Comparison of ENCODE assay signal across 8 cellular contexts in the genomic region with DNA sequence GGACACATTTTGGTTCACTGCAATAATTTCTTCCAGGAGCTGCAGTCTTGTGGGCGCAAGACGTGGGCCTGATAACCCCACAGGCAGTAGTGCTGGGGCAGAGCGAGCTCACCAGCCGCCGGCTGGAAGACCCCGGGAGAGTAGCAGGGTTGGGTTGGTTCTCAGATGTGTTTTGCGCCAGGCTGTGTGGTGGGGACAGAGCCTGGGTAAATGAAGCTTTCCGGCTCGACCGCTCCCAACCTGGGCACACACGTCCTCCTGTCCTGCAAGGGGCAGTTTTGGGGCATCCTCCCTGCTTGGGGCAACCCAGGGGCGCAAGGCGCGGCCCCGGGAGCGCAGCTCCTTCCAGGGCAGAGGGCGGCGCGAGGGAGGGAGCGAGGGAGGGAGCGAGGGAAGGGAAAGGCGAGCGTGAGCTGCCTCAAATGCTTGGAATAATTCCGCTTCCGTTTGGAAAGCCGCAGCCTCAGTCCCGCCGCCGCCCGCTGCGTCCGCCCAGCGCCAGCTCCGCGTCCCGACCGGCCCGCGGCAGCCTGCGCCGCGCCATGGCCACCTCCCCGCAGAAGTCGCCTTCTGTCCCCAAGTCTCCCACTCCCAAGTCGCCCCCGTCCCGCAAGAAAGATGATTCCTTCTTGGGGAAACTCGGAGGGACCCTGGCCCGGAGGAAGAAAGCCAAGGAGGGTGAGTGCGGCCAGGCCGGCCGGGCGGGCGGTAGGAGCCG. TPM values are rescaled to one million over a fixed set of nuclear protein-coding genes. Genes with fewer than 3 reads are reported as not detected.
DNase-seq lines count a peak whose midpoint lies in the region; ATAC-seq and TF ChIP-seq lines count a peak whose summit lies in the region.

A gene with protein sequence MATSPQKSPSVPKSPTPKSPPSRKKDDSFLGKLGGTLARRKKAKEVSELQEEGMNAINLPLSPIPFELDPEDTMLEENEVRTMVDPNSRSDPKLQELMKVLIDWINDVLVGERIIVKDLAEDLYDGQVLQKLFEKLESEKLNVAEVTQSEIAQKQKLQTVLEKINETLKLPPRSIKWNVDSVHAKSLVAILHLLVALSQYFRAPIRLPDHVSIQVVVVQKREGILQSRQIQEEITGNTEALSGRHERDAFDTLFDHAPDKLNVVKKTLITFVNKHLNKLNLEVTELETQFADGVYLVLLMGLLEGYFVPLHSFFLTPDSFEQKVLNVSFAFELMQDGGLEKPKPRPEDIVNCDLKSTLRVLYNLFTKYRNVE (plus strand): TSS at position 466 of the 718 bp plus-strand sequence. CDS start 77 bp downstream, at position 543.

- POLR2A ChIA-PET in activated naive CD8-positive, alpha-beta T cell treated with anti-CD3 and anti-CD28 coated beads, Interleukin-2, amount 10 ng/mL, durations not matched to agents 7 days and 5 days (lab: Charles Lee), result no interaction called here

- H2AFZ ChIP-seq in ACC112 (ENCODE audit: low read length, unreplicated experiment), result peak within 1 kb of the TSS; percentile 98
- H2AFZ ChIP-seq in osteoblast (ENCODE audit: low read length), result peak within 1 kb of the TSS; percentile 88

- H3K4me3 ChIP-seq in ACC112 (ENCODE audit: low read depth, low read length), result peak within 1 kb of the TSS; percentile 91
- H3K4me3 ChIP-seq in osteoblast (ENCODE audit: insufficient read depth, low read length), result peak within 1 kb of the TSS; percentile 89

- H3K36me3 Mint-ChIP-seq in activated naive CD8-positive, alpha-beta T cell treated with anti-CD3 and anti-CD28 coated beads, Interleukin-2, amount 10 ng/mL, durations not matched to agents 7 days and 5 days, result no peaks in the 10 kb centered on the region

- H3K27me3 ChIP-seq in ACC112 (ENCODE audit: insufficient read depth, low read length) (no peaks in the 10 kb centered on the region), osteoblast (ENCODE audit: insufficient read depth, low read length) (no peaks in the 10 kb centered on the region)

- peaks cover 3% of the 10 kb centered on the region; the same call in 1 of the 2 replicates for H3K36me3 ChIP-seq in ACC112 (ENCODE audit: insufficient read depth, low read length)
- H3K36me3 ChIP-seq in osteoblast (ENCODE audit: insufficient read depth, low read length), result peaks cover 9% of the 10 kb centered on the region

- no peaks in the 10 kb centered on the region for H3K4me1 Mint-ChIP-seq in activated naive CD8-positive, alpha-beta T cell treated with anti-CD3 and anti-CD28 coated beads, Interleukin-2, amount 10 ng/mL, durations not matched to agents 7 days and 5 days

- H4K20me1 ChIP-seq in osteoblast (ENCODE audit: insufficient read depth, low read length), result peaks cover 25% of the 10 kb centered on the region

- H3K4me3 Mint-ChIP-seq in activated naive CD8-positive, alpha-beta T cell treated with anti-CD3 and anti-CD28 coated beads, Interleukin-2, amount 10 ng/mL, durations not matched to agents 7 days and 5 days, result peak within 1 kb of the TSS; percentile 67

- H3K27me3 Mint-ChIP-seq in activated naive CD8-positive, alpha-beta T cell treated with anti-CD3 and anti-CD28 coated beads, Interleukin-2, amount 10 ng/mL, durations not matched to agents 7 days and 5 days, result peaks cover 51% of the 10 kb centered on the region

- H3K27ac ChIP-seq in ACC112 (ENCODE audit: low read depth, low read length), result peak within 1 kb of the TSS; percentile 97
- H3K27ac ChIP-seq in osteoblast (ENCODE audit: low read depth, low read length), result peak within 1 kb of the TSS; percentile 96

- H3K9me3 ChIP-seq in osteoblast (ENCODE audit: low read depth, low read length), result no peaks in the 10 kb centered on the region

- H3K9me3 Mint-ChIP-seq in activated naive CD8-positive, alpha-beta T cell treated with anti-CD3 and anti-CD28 coated beads, Interleukin-2, amount 10 ng/mL, durations not matched to agents 7 days and 5 days, result no peaks in the 10 kb centered on the region

- ATAC-seq in activated naive CD8-positive, alpha-beta T cell treated with anti-CD3 and anti-CD28 coated beads, Interleukin-2, amount 10 ng/mL, durations not matched to agents 7 days and 5 days (ENCODE audit: low read depth), result no peak
- ATAC-seq in HG02973 (IDR thresholded peaks at IDR 0.05; ENCODE audit: unreplicated experiment) (no peak), HG03175 (IDR thresholded peaks at IDR 0.05; ENCODE audit: unreplicated experiment) (no peak), HG03342 (IDR thresholded peaks at IDR 0.05; ENCODE audit: unreplicated experiment) (no peak)

- peaks cover 40% of the 10 kb centered on the region for H3K79me2 ChIP-seq in ACC112 (ENCODE audit: control insufficient read depth, insufficient read depth, low read length, unreplicated experiment)
- H3K79me2 ChIP-seq in osteoblast (ENCODE audit: insufficient read depth, low read length), result peaks cover 42% of the 10 kb centered on the region

- TF ChIP-seq CTCF in osteoblast (IDR thresholded peaks at IDR 0.05; ENCODE audit: extremely low read depth, low read depth, low read length), result no peak

- H3K4me2 ChIP-seq in osteoblast (ENCODE audit: insufficient read depth, low read length), result peak within 1 kb of the TSS; percentile 93

- DNase-seq in HS-5 (ENCODE audit: low read depth), result peak; percentile 52
- DNase-seq in activated naive CD8-positive, alpha-beta T cell treated with anti-CD3 and anti-CD28 coated beads, Interleukin-2, amount 10 ng/mL, durations not matched to agents 7 days and 5 days, result peak; percentile 34
- DNase-seq in glomerular visceral epithelial cell (ENCODE audit: extremely low spot score), result peak; percentile 81
- DNase-seq in osteoblast (ENCODE audit: insufficient read length, low spot score, missing footprints), result peak; percentile 80

- H3K27ac Mint-ChIP-seq in activated naive CD8-positive, alpha-beta T cell treated with anti-CD3 and anti-CD28 coated beads, Interleukin-2, amount 10 ng/mL, durations not matched to agents 7 days and 5 days, result no peak within 1 kb of the TSS

- H3K4me1 ChIP-seq in ACC112 (ENCODE audit: control insufficient read depth, insufficient read depth, low read length, unreplicated experiment) (peaks cover 18% of the 10 kb centered on the region), osteoblast (ENCODE audit: insufficient read depth, low read length) (peaks cover 30% of the 10 kb centered on the region)

RNA-seq across cellular contexts. Expression of the gene that starts here (rescaled TPM):
- under 1 TPM; 0.61 to 0.65 TPM for total RNA-seq in activated naive CD8-positive, alpha-beta T cell treated with anti-CD3 and anti-CD28 coated beads, Interleukin-2, amount 10 ng/mL, durations not matched to agents 7 days and 5 days
- 74.9 and 83.7 TPM in 2 replicates for total RNA-seq in osteoblast

Comparison
In these comparisons a context has a peak if more than half of its experiments do, and no peak if none do; other contexts are left out.
1. RNA of the gene that starts here (total RNA-seq): 74.9 to 83.7 TPM in osteoblast; 0.61 to 0.65 TPM in activated naive CD8-positive, alpha-beta T cell treated with anti-CD3 and anti-CD28 coated beads, Interleukin-2, amount 10 ng/mL, durations not matched to agents 7 days and 5 days; every median in the first group is over 10 times any median in the second.
2. Peak in DNase-seq in activated naive CD8-positive, alpha-beta T cell treated with anti-CD3 and anti-CD28 coated beads, Interleukin-2, amount 10 ng/mL, durations not matched to agents 7 days and 5 days; RNA of the gene not detected or under 1 TPM.
3. Peak in every context shown above with its lines, with median percentiles within 50 percentile points of each other: DNase-seq.